Comparison of ENCODE assay signal across 28 cellular contexts in genomic region chr6:15916581-15916980, GRCh38.
"Had no signal": no experiment of that assay in that cellular context is flagged by ENCODE, and none has a peak within 500 bp of the region (broad histone marks: within the 10 kb centered on the region; RNA-seq: fewer than 3 reads in every experiment).

No MANE protein-coding gene starts in this region.

- H3K9me3 Mint-ChIP-seq: activated CD8-positive, alpha-beta T cell treated with anti-CD3 and anti-CD28 coated beads for 36 hours; activated naive CD8-positive, alpha-beta T cell treated with anti-CD3 and anti-CD28 coated beads, Interleukin-2, amount 10 ng/mL, durations not matched to agents 7 days and 5 days had no signal

- H3K4me1 ChIP-seq: breast epithelium had no signal

- H3K27ac ChIP-seq: breast epithelium, VCaP had no signal

- H3K36me3 ChIP-seq: breast epithelium had no signal

- H3K4me3 Mint-ChIP-seq: activated CD8-positive, alpha-beta T cell treated with anti-CD3 and anti-CD28 coated beads for 36 hours; activated naive CD8-positive, alpha-beta T cell treated with anti-CD3 and anti-CD28 coated beads, Interleukin-2, amount 10 ng/mL, durations not matched to agents 7 days and 5 days had no signal

- H3K27me3 Mint-ChIP-seq: activated CD8-positive, alpha-beta T cell treated with anti-CD3 and anti-CD28 coated beads for 36 hours had no signal

- DNase-seq: activated CD4-positive, alpha-beta T cell treated with anti-CD3 and anti-CD28 coated beads for 4 hours; activated CD8-positive, alpha-beta memory T cell treated with anti-CD3 and anti-CD28 coated beads, Interleukin-2, amount 50 U/mL, for 4 hours; activated CD8-positive, alpha-beta T cell treated with anti-CD3 and anti-CD28 coated beads for 36 hours; activated naive CD4-positive, alpha-beta T cell treated with anti-CD3 and anti-CD28 coated beads, Interleukin-2, amount 50 U/mL, for 16 hours; activated naive CD8-positive, alpha-beta T cell treated with anti-CD3 and anti-CD28 coated beads, Interleukin-2, amount 10 ng/mL, durations not matched to agents 7 days and 5 days; aorta; central memory CD4-positive, alpha-beta T cell; Karpas-422; MM.1S; NCI-H1105 treated with DMSO at 0.1 percent for 48 hours; NCI-H146; NCI-H187 treated with DMSO at 0.1 percent for 48 hours; NCI-H2081 treated with DMSO at 0.1 percent for 48 hours; NCI-H2171; NCI-H2227 treated with DMSO at 0.1 percent for 48 hours; NCI-H446 treated with DMSO at 0.1 percent for 48 hours; NCI-H524 treated with DMSO at 0.1 percent for 48 hours; NCI-H748 treated with DMSO at 0.1 percent for 48 hours; NK-92 treated with Interleukin-12 subunit alpha and Interleukin-12 subunit beta, amount 100 ng/mL, for 24 hours; OCI-M1; RPMI8226; SK-N-SH; T-helper 1 cell had no signal

- ATAC-seq: activated CD4-positive, CD25-positive, alpha-beta regulatory T cell treated with anti-CD3 and anti-CD28 coated beads, Interleukin-2, amount 50 U/mL, for 24 hours; activated CD8-positive, alpha-beta T cell treated with anti-CD3 and anti-CD28 coated beads for 36 hours; Panc1; Right ventricle myocardium inferior had no signal

- H3K4me3 ChIP-seq: breast epithelium had no signal

- H3K27ac Mint-ChIP-seq: activated CD8-positive, alpha-beta T cell treated with anti-CD3 and anti-CD28 coated beads for 36 hours; activated naive CD8-positive, alpha-beta T cell treated with anti-CD3 and anti-CD28 coated beads, Interleukin-2, amount 10 ng/mL, durations not matched to agents 7 days and 5 days had no signal

- H3K27me3 ChIP-seq: breast epithelium had no signal

- H3K4me2 ChIP-seq: SK-N-SH had no signal

- H3K9me3 ChIP-seq: breast epithelium, SK-N-SH had no signal

- H3K9ac ChIP-seq: SK-N-SH had no signal

- H3K36me3 Mint-ChIP-seq: activated naive CD8-positive, alpha-beta T cell treated with anti-CD3 and anti-CD28 coated beads, Interleukin-2, amount 10 ng/mL, durations not matched to agents 7 days and 5 days had no signal
